8 cellular contexts compared by ENCODE assay signal in genomic region chr9:92669527-92669889, GRCh38. TPM values are rescaled to one million over a fixed set of nuclear protein-coding genes. Genes with fewer than 3 reads are reported as not detected.
A peak's percentile ranks its signal among the peaks of the same experiment; 100 is the strongest.
DNase-seq lines count a peak whose midpoint lies in the region; ATAC-seq and TF ChIP-seq lines count a peak whose summit lies in the region.

No MANE protein-coding gene starts in this region.

- H3K79me1 ChIP-seq in mesenchymal stem cell (replicated peaks; ENCODE audit: low read length, poor library complexity, severe bottlenecking) = peaks cover 13% of the 10 kb centered on the region

- H4K20me1 ChIP-seq in HCT116 (ENCODE audit: insufficient read depth) = no peaks in the 10 kb centered on the region

- CTCF ChIA-PET in Caco-2 (lab: Charles Lee) (interaction anchor here (1.2 kb wide), 1 partner anchor 17 kb away, joined by 4 read pairs; no protein-coding TSS in a partner anchor), HCT116 (lab: Charles Lee) (interaction anchor here (1.2 to 2.0 kb wide), 2 partner anchors 122 to 529 kb away, joined by 3 to 7 read pairs; no protein-coding TSS in a partner anchor)

- POLR2A ChIA-PET in Caco-2 (lab: Charles Lee) (interaction anchor here (1.0 kb wide), 1 partner anchor 344 kb away, joined by 3 read pairs; the partner anchor contains the start of gene CENPP), HCT116 (lab: Charles Lee) (interaction anchor here (0.8 kb wide), 1 partner anchor 10 kb away, joined by 3 read pairs; no protein-coding TSS in a partner anchor)

- no peaks in the 10 kb centered on the region for H3K9me2 ChIP-seq in HCT116 (ENCODE audit: insufficient read depth)

- peak overlapping the region; percentile 82 to 92 for H3K18ac ChIP-seq in mesenchymal stem cell (ENCODE audit: low read depth in 1 of 2, low read length in 2 of 2)

- H3K9me3 ChIP-seq in Caco-2 = no peaks in the 10 kb centered on the region
- H3K9me3 ChIP-seq in HCT116 (ENCODE audit: control insufficient read depth in 1 of 2, insufficient read depth in 1 of 2, low read depth in 1 of 2, low read length in 2 of 2) = no peaks in the 10 kb centered on the region
- H3K9me3 ChIP-seq in colonic mucosa = no peaks in the 10 kb centered on the region
- no peaks in the 10 kb centered on the region for H3K9me3 ChIP-seq in mesenchymal stem cell (ENCODE audit: control insufficient read depth, low read length)

- 0% methylated on average over 22 of the region's 29 CpGs for WGBS in mesenchymal stem cell

- peak overlapping the region; percentile 44 for H2BK15ac ChIP-seq in mesenchymal stem cell (ENCODE audit: low read depth, poor library complexity, severe bottlenecking)

- peak; percentile 17 for ATAC-seq in HCT116

- peak overlapping the region in 1 of 2 experiments; percentile 78 for H3K14ac ChIP-seq in mesenchymal stem cell (ENCODE audit: low read length in 2 of 2)

- no peaks in the 10 kb centered on the region for H3K27me3 Mint-ChIP-seq in Caco-2 (ENCODE audit: insufficient read depth, unreplicated experiment)

- no peaks in the 10 kb centered on the region for H3K27me3 ChIP-seq in Caco-2 (replicated peaks; ENCODE audit: control insufficient read depth, insufficient read depth, low read length)
- no peaks in the 10 kb centered on the region for H3K27me3 ChIP-seq in HCT116 (ENCODE audit: insufficient read depth, low read length)
- H3K27me3 ChIP-seq in colonic mucosa = no peaks in the 10 kb centered on the region
- no peaks in the 10 kb centered on the region for H3K27me3 ChIP-seq in mesenchymal stem cell (ENCODE audit: control insufficient read depth in 1 of 2, insufficient read depth in 1 of 2, low read length in 2 of 2)

- H3K4me2 ChIP-seq in HCT116 (ENCODE audit: low read length) (peak overlapping the region; percentile 91), mesenchymal stem cell (ENCODE audit: low read length, poor library complexity, severe bottlenecking) (peak overlapping the region; percentile 84)

- H4K91ac ChIP-seq in mesenchymal stem cell (ENCODE audit: low read length) = peak overlapping the region; percentile 97

- TF ChIP-seq POLR2A in HCT116 (IDR thresholded peaks at IDR 0.05; ENCODE audit: borderline replicate concordance, extremely low read depth, insufficient read depth, insufficient read length) = no peak

- DNase-seq in Caco-2 (peak in 1 of 2 experiments; percentile 13), HCT116 (ENCODE audit: low read depth, low spot score) (no peak), T-helper 9 cell (peak; percentile 14), colonic mucosa (peak; percentile 51), mesenchymal stem cell (peak; percentile 63), substantia nigra (lab: John Stamatoyannopoulos, UW) (peak in 8 of 49 donors; percentile 30 to 64 (median 40)), SIG-M5 treated with dmso at 0.1 percent for 504 hours (lab: John Stamatoyannopoulos, UW; ENCODE audit: unreplicated experiment) (no peak), A172 (ENCODE audit: low spot score) (no peak)

- RAD21 ChIA-PET in HCT116 (lab: Charles Lee; ENCODE audit: low non-redundant PET in 1 of 2, low total read pairs in 2 of 2, uncharacterized antibody in 2 of 2, unreplicated experiment in 2 of 2) = no interaction called here

- H3K4me1 Mint-ChIP-seq in Caco-2 (ENCODE audit: low read depth, unreplicated experiment) = peaks cover 6% of the 10 kb centered on the region

- peak overlapping the region in 1 of 2 experiments; percentile 34 for H3K23ac ChIP-seq in mesenchymal stem cell (ENCODE audit: low read length in 2 of 2)

- H4K8ac ChIP-seq in mesenchymal stem cell (ENCODE audit: low read length) = peak overlapping the region; percentile 79

- no peak for TF ChIP-seq RAD21 in HCT116 (IDR thresholded peaks at IDR 0.05; ENCODE audit: low read depth)

- H2BK12ac ChIP-seq in mesenchymal stem cell (ENCODE audit: low read length in 2 of 2) = peak overlapping the region in 1 of 2 experiments; percentile 81

- H2AFZ ChIP-seq in HCT116 (ENCODE audit: low read depth, low read length, poor library complexity, severe bottlenecking) (no peak overlapping the region), mesenchymal stem cell (ENCODE audit: low read depth, low read length) (peak overlapping the region; percentile 91)

- H2BK5ac ChIP-seq in mesenchymal stem cell (ENCODE audit: low read depth, low read length, poor library complexity, severe bottlenecking) = peak overlapping the region; percentile 68

- H3K27ac ChIP-seq in HCT116 (ENCODE audit: low read depth, low read length) = peak overlapping the region; percentile 87
- peak overlapping the region; percentile 73 for H3K27ac ChIP-seq in colonic mucosa
- H3K27ac ChIP-seq in mesenchymal stem cell (ENCODE audit: low read length, poor library complexity, severe bottlenecking) = peak overlapping the region; percentile 93
- peak overlapping the region; percentile 79 for H3K27ac ChIP-seq in substantia nigra (ENCODE audit: low read depth, low read length, poor library complexity, severe bottlenecking)

- H3K9me3 Mint-ChIP-seq in Caco-2 (ENCODE audit: unreplicated experiment) = no peaks in the 10 kb centered on the region

- 0 out of 2 replicates have a peak, but pooled peaks cover 6% of the 10 kb centered on the region for H3K4me1 ChIP-seq in Caco-2
- peaks cover 11 to 24% of the 10 kb centered on the region in 2 experiments; a peak in 3 of 4 replicates for H3K4me1 ChIP-seq in HCT116 (ENCODE audit: control insufficient read depth in 1 of 2, insufficient read depth in 2 of 2, low read length in 2 of 2)
- peaks cover 7% of the 10 kb centered on the region for H3K4me1 ChIP-seq in colonic mucosa
- H3K4me1 ChIP-seq in mesenchymal stem cell (ENCODE audit: control insufficient read depth, insufficient read depth, low read depth, low read length) = peaks cover 27% of the 10 kb centered on the region

- intact Hi-C loops in Caco-2 (cut with micrococcal nuclease; ENCODE audit: unreplicated experiment) = no loop called here
- intact Hi-C loops in HCT116 (cut with micrococcal nuclease) = no loop called here
- intact Hi-C loops in colonic mucosa (cut with DNase I) = no loop called here

- H2BK120ac ChIP-seq in mesenchymal stem cell (ENCODE audit: low read depth, low read length) = peak overlapping the region; percentile 23

- H2AK5ac ChIP-seq in mesenchymal stem cell (ENCODE audit: low read length, severe bottlenecking) = no peak overlapping the region

- peaks cover 68% of the 10 kb centered on the region for H3K79me2 ChIP-seq in HCT116 (ENCODE audit: insufficient read depth, low read length)

- no peaks in the 10 kb centered on the region for H3K36me3 Mint-ChIP-seq in Caco-2 (ENCODE audit: insufficient read depth, unreplicated experiment)

- TF ChIP-seq CTCF in Caco-2 (IDR thresholded peaks at IDR 0.05; ENCODE audit: insufficient read depth in 1 of 2, low read depth in 1 of 2, low read length in 1 of 2, severe bottlenecking in 1 of 2, unreplicated experiment in 1 of 2) = no peak
- no peak for TF ChIP-seq CTCF in HCT116 (IDR thresholded peaks at IDR 0.05 in 2 of 3, conservative IDR thresholded peaks at IDR 0.05 in 1 of 3; ENCODE audit: borderline replicate concordance in 1 of 3, insufficient read depth in 1 of 3, low read depth in 2 of 3, low read length in 2 of 3)
- TF ChIP-seq CTCF in colonic mucosa (IDR thresholded peaks at IDR 0.05) = no peak

- BruUV-seq in Caco-2 (replicated peaks; lab: Mats Ljungman, UMichigan) (no TSS peak), HCT116 (replicated peaks; lab: Mats Ljungman, UMichigan) (no TSS peak)

- H3K4me3 Mint-ChIP-seq in Caco-2 (ENCODE audit: unreplicated experiment) = peak overlapping the region; percentile 76

- H3K36me3 ChIP-seq in Caco-2 (ENCODE audit: control insufficient read depth, insufficient read depth, low read length) (no peaks in the 10 kb centered on the region), HCT116 (ENCODE audit: control insufficient read depth in 1 of 2, insufficient read depth in 2 of 2, low read length in 2 of 2) (peaks cover 3 to 11% of the 10 kb centered on the region in 2 experiments; a peak in 1 of 4 replicates), colonic mucosa (no peaks in the 10 kb centered on the region), mesenchymal stem cell (ENCODE audit: control insufficient read depth in 1 of 2, insufficient read depth in 2 of 2, low read depth in 1 of 2, low read length in 2 of 2) (peaks cover 15 to 19% of the 10 kb centered on the region in 2 experiments)

- H3K4me3 ChIP-seq in Caco-2 (ENCODE audit: low read depth, low read length) (peak overlapping the region; percentile 75), HCT116 (replicated peaks in 1 of 2; ENCODE audit: low read depth in 1 of 2, low read length in 2 of 2) (peak overlapping the region; percentile 72 to 90), colonic mucosa (peak overlapping the region; percentile 94), mesenchymal stem cell (ENCODE audit: insufficient read depth in 1 of 2, low read depth in 1 of 2, low read length in 2 of 2) (peak overlapping the region; percentile 93 to 97)

- H3K9ac ChIP-seq in HCT116 (ENCODE audit: low read length) (peak overlapping the region; percentile 83), colonic mucosa (ENCODE audit: low read depth in 2 of 2, low read length in 2 of 2) (peak overlapping the region; percentile 84 to 96), mesenchymal stem cell (ENCODE audit: low read length) (peak overlapping the region; percentile 98)

- H3K27ac Mint-ChIP-seq in Caco-2 (ENCODE audit: unreplicated experiment) = no peak overlapping the region

- peak overlapping the region; percentile 74 to 77 for H3K4ac ChIP-seq in mesenchymal stem cell (ENCODE audit: low read depth in 1 of 2, low read length in 2 of 2)

TF ChIP-seq in HCT116, 20 proteins besides CTCF, POLR2A, EP300 and RAD21:
- TF ChIP-seq ZFX (IDR thresholded peaks at IDR 0.05) (peak; percentile 56; the same call in 1 of the 2 replicates), SIN3A (IDR thresholded peaks at IDR 0.05; ENCODE audit: low read depth) (peak; percentile 21; the same call in 1 of the 2 replicates), FOSL1 (IDR thresholded peaks at IDR 0.05; ENCODE audit: low read depth) (no peak)

RNA-seq across cellular contexts. Expression of gene IPPK, which starts 0.4 kb away (rescaled TPM):
- total RNA-seq in Caco-2 (2022) (5.0 and 5.4 TPM in 2 replicates), HCT116 (2021; ENCODE audit: unreplicated experiment) (15.4 TPM), colonic mucosa (1 to 10 TPM; 8.2 to 8.4 TPM)
- 14.5 and 16.9 TPM in 2 replicates for polyA plus RNA-seq in HCT116 (2012)
- 4.5 TPM for polyA plus RNA-seq in mesenchymal stem cell (2013, experiment 1 of 2)
- polyA plus RNA-seq in mesenchymal stem cell (2013, experiment 2 of 2) = 4.7 TPM
- 17.0 and 18.1 TPM in 2 replicates for total RNA-seq in A172 (2014; rRNA removed; shearing (Covaris generic))

Comparison
In these comparisons a context has a peak if more than half of its experiments do, and no peak if none do; other contexts are left out.
1. DNase-seq: peak in T-helper 9 cell (single experiment), colonic mucosa (single experiment) and mesenchymal stem cell (single experiment); none in HCT116 (single experiment), SIG-M5 treated with dmso at 0.1 percent for 504 hours (single experiment) and A172 (single experiment).
2. Peak in every context shown above with its lines, with median percentiles within 50 percentile points of each other: H3K4me3 ChIP-seq, H3K27ac ChIP-seq and H3K9ac ChIP-seq.